In genomic region chr10:98028168-98028770, GRCh38 we compare ENCODE assay signal across 1 cellular context.
TF ChIP-seq lines count a peak whose summit lies in the region.

No MANE protein-coding gene starts in this region.

TF ChIP-seq in GM23338, 12 proteins besides CTCF, POLR2A, EP300 and RAD21 (continued from another document):
- no peak for TF ChIP-seq ZNF462 (CRISPR knock-in tag; IDR thresholded peaks at IDR 0.05)
- no peak for TF ChIP-seq STAT1 (IDR thresholded peaks at IDR 0.05; ENCODE audit: unreplicated experiment)
- no peak for TF ChIP-seq REST (IDR thresholded peaks at IDR 0.05; ENCODE audit: unreplicated experiment)
- TF ChIP-seq CREB1 (CRISPR knock-in tag; IDR thresholded peaks at IDR 0.05; ENCODE audit: low read depth) = no peak
- TF ChIP-seq NANOG (IDR thresholded peaks at IDR 0.05; ENCODE audit: borderline replicate concordance) = no peak
